ENCODE assay signal across 1 cellular context in the genomic region with DNA sequence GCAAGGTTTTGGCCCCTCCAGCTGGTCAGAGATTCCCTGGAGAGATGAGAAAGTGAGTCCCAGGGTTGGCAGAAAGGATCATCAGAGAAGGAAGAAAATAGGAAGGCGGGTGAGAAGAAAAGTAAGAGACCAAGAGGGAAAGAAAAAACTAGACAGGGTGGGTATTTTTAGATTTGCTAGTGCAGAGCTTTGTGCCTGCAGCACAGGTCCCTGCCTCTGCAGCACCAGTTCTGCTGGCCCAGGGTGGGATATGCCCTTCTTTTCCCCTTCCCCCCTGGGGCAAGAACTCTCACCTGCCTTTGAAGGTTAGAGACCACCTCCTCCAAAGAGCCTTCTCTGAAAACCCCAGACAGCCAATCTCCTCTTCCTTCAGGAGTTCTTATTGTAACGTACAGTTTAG.
TF ChIP-seq lines count a peak whose summit lies in the region.

No MANE protein-coding gene starts in this region.

TF ChIP-seq in WTC11, 78 proteins besides CTCF, POLR2A, EP300 and RAD21:
- TF ChIP-seq, protein P1, sequence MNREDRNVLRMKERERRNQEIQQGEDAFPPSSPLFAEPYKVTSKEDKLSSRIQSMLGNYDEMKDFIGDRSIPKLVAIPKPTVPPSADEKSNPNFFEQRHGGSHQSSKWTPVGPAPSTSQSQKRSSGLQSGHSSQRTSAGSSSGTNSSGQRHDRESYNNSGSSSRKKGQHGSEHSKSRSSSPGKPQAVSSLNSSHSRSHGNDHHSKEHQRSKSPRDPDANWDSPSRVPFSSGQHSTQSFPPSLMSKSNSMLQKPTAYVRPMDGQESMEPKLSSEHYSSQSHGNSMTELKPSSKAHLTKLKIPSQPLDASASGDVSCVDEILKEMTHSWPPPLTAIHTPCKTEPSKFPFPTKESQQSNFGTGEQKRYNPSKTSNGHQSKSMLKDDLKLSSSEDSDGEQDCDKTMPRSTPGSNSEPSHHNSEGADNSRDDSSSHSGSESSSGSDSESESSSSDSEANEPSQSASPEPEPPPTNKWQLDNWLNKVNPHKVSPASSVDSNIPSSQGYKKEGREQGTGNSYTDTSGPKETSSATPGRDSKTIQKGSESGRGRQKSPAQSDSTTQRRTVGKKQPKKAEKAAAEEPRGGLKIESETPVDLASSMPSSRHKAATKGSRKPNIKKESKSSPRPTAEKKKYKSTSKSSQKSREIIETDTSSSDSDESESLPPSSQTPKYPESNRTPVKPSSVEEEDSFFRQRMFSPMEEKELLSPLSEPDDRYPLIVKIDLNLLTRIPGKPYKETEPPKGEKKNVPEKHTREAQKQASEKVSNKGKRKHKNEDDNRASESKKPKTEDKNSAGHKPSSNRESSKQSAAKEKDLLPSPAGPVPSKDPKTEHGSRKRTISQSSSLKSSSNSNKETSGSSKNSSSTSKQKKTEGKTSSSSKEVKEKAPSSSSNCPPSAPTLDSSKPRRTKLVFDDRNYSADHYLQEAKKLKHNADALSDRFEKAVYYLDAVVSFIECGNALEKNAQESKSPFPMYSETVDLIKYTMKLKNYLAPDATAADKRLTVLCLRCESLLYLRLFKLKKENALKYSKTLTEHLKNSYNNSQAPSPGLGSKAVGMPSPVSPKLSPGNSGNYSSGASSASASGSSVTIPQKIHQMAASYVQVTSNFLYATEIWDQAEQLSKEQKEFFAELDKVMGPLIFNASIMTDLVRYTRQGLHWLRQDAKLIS (CRISPR knock-in tag; IDR thresholded peaks at IDR 0.05; ENCODE audit: borderline replicate concordance), result no peak
- no peak for TF ChIP-seq RELA (CRISPR knock-in tag; IDR thresholded peaks at IDR 0.05; ENCODE audit: borderline replicate concordance)
- TF ChIP-seq, protein P2, sequence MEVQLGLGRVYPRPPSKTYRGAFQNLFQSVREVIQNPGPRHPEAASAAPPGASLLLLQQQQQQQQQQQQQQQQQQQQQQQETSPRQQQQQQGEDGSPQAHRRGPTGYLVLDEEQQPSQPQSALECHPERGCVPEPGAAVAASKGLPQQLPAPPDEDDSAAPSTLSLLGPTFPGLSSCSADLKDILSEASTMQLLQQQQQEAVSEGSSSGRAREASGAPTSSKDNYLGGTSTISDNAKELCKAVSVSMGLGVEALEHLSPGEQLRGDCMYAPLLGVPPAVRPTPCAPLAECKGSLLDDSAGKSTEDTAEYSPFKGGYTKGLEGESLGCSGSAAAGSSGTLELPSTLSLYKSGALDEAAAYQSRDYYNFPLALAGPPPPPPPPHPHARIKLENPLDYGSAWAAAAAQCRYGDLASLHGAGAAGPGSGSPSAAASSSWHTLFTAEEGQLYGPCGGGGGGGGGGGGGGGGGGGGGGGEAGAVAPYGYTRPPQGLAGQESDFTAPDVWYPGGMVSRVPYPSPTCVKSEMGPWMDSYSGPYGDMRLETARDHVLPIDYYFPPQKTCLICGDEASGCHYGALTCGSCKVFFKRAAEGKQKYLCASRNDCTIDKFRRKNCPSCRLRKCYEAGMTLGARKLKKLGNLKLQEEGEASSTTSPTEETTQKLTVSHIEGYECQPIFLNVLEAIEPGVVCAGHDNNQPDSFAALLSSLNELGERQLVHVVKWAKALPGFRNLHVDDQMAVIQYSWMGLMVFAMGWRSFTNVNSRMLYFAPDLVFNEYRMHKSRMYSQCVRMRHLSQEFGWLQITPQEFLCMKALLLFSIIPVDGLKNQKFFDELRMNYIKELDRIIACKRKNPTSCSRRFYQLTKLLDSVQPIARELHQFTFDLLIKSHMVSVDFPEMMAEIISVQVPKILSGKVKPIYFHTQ (CRISPR knock-in tag; IDR thresholded peaks at IDR 0.05), result no peak
- TF ChIP-seq ZNF121 (CRISPR knock-in tag; IDR thresholded peaks at IDR 0.05), result no peak
- no peak for TF ChIP-seq NR1H2 (CRISPR knock-in tag; IDR thresholded peaks at IDR 0.05)
- no peak for TF ChIP-seq ZNF671 (CRISPR knock-in tag; IDR thresholded peaks at IDR 0.05)
- TF ChIP-seq, protein P3, sequence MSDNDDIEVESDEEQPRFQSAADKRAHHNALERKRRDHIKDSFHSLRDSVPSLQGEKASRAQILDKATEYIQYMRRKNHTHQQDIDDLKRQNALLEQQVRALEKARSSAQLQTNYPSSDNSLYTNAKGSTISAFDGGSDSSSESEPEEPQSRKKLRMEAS (CRISPR knock-in tag; IDR thresholded peaks at IDR 0.05), result no peak
- TF ChIP-seq MXD4 (CRISPR knock-in tag; IDR thresholded peaks at IDR 0.05; ENCODE audit: borderline replicate concordance), result no peak
- TF ChIP-seq TCF7 (CRISPR knock-in tag; IDR thresholded peaks at IDR 0.05; ENCODE audit: low read depth), result no peak
- TF ChIP-seq, protein P4, sequence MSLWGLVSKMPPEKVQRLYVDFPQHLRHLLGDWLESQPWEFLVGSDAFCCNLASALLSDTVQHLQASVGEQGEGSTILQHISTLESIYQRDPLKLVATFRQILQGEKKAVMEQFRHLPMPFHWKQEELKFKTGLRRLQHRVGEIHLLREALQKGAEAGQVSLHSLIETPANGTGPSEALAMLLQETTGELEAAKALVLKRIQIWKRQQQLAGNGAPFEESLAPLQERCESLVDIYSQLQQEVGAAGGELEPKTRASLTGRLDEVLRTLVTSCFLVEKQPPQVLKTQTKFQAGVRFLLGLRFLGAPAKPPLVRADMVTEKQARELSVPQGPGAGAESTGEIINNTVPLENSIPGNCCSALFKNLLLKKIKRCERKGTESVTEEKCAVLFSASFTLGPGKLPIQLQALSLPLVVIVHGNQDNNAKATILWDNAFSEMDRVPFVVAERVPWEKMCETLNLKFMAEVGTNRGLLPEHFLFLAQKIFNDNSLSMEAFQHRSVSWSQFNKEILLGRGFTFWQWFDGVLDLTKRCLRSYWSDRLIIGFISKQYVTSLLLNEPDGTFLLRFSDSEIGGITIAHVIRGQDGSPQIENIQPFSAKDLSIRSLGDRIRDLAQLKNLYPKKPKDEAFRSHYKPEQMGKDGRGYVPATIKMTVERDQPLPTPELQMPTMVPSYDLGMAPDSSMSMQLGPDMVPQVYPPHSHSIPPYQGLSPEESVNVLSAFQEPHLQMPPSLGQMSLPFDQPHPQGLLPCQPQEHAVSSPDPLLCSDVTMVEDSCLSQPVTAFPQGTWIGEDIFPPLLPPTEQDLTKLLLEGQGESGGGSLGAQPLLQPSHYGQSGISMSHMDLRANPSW (CRISPR knock-in tag; conservative IDR thresholded peaks at IDR 0.05; ENCODE audit: low read depth), result no peak
